Comparison of ENCODE assay signal across 13 cellular contexts in genomic region chr6:20826378-20826777, GRCh38.
DNase-seq lines count a peak whose midpoint lies in the region; ATAC-seq and TF ChIP-seq lines count a peak whose summit lies in the region.
"Had no signal": no experiment of that assay in that cellular context is flagged by ENCODE, and none has a peak within 500 bp of the region (broad histone marks: within the 10 kb centered on the region; RNA-seq: fewer than 3 reads in every experiment).

No MANE protein-coding gene starts in this region.

- no peaks in the 10 kb centered on the region for H3K27me3 Mint-ChIP-seq in stimulated activated naive CD8-positive, alpha-beta T cell treated with anti-CD3 and anti-CD28 coated beads, Interleukin-15, amount 100 ng/mL, for 72 hours
- H3K27me3 Mint-ChIP-seq: activated naive CD8-positive, alpha-beta T cell; effector memory CD8-positive, alpha-beta T cell had no signal

- no peaks in the 10 kb centered on the region for H3K79me2 ChIP-seq in osteoblast (ENCODE audit: insufficient read depth, low read length)

- peaks cover 17% of the 10 kb centered on the region for H3K4me1 ChIP-seq in SJSA1 (replicated peaks)
- peaks cover 25% of the 10 kb centered on the region for H3K4me1 ChIP-seq in osteoblast (ENCODE audit: insufficient read depth, low read length)
- H3K4me1 ChIP-seq in upper lobe of left lung: no peaks in the 10 kb centered on the region

- 65 to 70% methylated on average over 6 of the region's 6 CpGs for WGBS in upper lobe of left lung, 2 donors

- no peak for TF ChIP-seq EP300 in upper lobe of left lung (IDR thresholded peaks at IDR 0.05)

- ATAC-seq in stimulated activated naive CD8-positive, alpha-beta T cell treated with anti-CD3 and anti-CD28 coated beads, Interleukin-15, amount 100 ng/mL, for 72 hours: no peak
- ATAC-seq in GM21737 (IDR thresholded peaks at IDR 0.05; ENCODE audit: unreplicated experiment): no peak
- no peak for ATAC-seq in upper lobe of left lung (ENCODE audit: low FRiP score in 2 of 2)
- ATAC-seq: effector memory CD8-positive, alpha-beta T cell had no signal

- no peaks in the 10 kb centered on the region for H3K9me3 Mint-ChIP-seq in stimulated activated naive CD8-positive, alpha-beta T cell treated with anti-CD3 and anti-CD28 coated beads, Interleukin-15, amount 100 ng/mL, for 72 hours
- H3K9me3 Mint-ChIP-seq: effector memory CD8-positive, alpha-beta T cell had no signal

- H3K4me3 ChIP-seq in SJSA1 (no peak overlapping the region), epithelial cell of esophagus (ENCODE audit: low read length) (no peak overlapping the region), osteoblast (ENCODE audit: insufficient read depth, low read length) (no peak overlapping the region), upper lobe of left lung (no peak overlapping the region)

- no peak for TF ChIP-seq POLR2A in upper lobe of left lung (IDR thresholded peaks at IDR 0.05)

- no peak overlapping the region for H3K27ac ChIP-seq in SJSA1
- peak overlapping the region; percentile 73 for H3K27ac ChIP-seq in osteoblast (ENCODE audit: low read depth, low read length)
- no peak overlapping the region for H3K27ac ChIP-seq in upper lobe of left lung

- peaks cover 6% of the 10 kb centered on the region for H3K4me1 Mint-ChIP-seq in stimulated activated naive CD8-positive, alpha-beta T cell treated with anti-CD3 and anti-CD28 coated beads, Interleukin-15, amount 100 ng/mL, for 72 hours

- H3K27ac Mint-ChIP-seq in stimulated activated naive CD8-positive, alpha-beta T cell treated with anti-CD3 and anti-CD28 coated beads, Interleukin-15, amount 100 ng/mL, for 72 hours: no peak overlapping the region
- H3K27ac Mint-ChIP-seq: activated naive CD8-positive, alpha-beta T cell had no signal

- H2AFZ ChIP-seq in osteoblast (ENCODE audit: low read length): no peak overlapping the region

- no peaks in the 10 kb centered on the region for H3K9me3 ChIP-seq in SJSA1 (replicated peaks)
- no peaks in the 10 kb centered on the region for H3K9me3 ChIP-seq in osteoblast (ENCODE audit: low read depth, low read length)
- no peaks in the 10 kb centered on the region for H3K9me3 ChIP-seq in upper lobe of left lung

- H3K36me3 ChIP-seq in SJSA1: no peaks in the 10 kb centered on the region
- H3K36me3 ChIP-seq in osteoblast (ENCODE audit: insufficient read depth, low read length): no peaks in the 10 kb centered on the region
- H3K36me3 ChIP-seq in upper lobe of left lung: no peaks in the 10 kb centered on the region

- no peak for TF ChIP-seq CTCF in epithelial cell of esophagus (IDR thresholded peaks at IDR 0.05; ENCODE audit: insufficient read depth, low read depth, low read length, missing control alignments)
- TF ChIP-seq CTCF in osteoblast (IDR thresholded peaks at IDR 0.05; ENCODE audit: extremely low read depth, low read depth, low read length): no peak
- no peak for TF ChIP-seq CTCF in upper lobe of left lung (IDR thresholded peaks at IDR 0.05)

- peak overlapping the region; percentile 21 for H3K4me2 ChIP-seq in osteoblast (ENCODE audit: insufficient read depth, low read length)

- H3K4me3 Mint-ChIP-seq in stimulated activated naive CD8-positive, alpha-beta T cell treated with anti-CD3 and anti-CD28 coated beads, Interleukin-15, amount 100 ng/mL, for 72 hours: no peak overlapping the region
- H3K4me3 Mint-ChIP-seq: activated naive CD8-positive, alpha-beta T cell; effector memory CD8-positive, alpha-beta T cell had no signal

- H3K27me3 ChIP-seq in SJSA1 (replicated peaks): no peaks in the 10 kb centered on the region
- H3K27me3 ChIP-seq in osteoblast (ENCODE audit: insufficient read depth, low read length): no peaks in the 10 kb centered on the region
- no peaks in the 10 kb centered on the region for H3K27me3 ChIP-seq in upper lobe of left lung

- peak; percentile 68 for DNase-seq in ELR (ENCODE audit: low read depth)
- peak; percentile 40 to 59 for DNase-seq in SJSA1 (ENCODE audit: low read depth in 1 of 2, low spot score in 2 of 2)
- peak; percentile 44 for DNase-seq in epithelial cell of esophagus (ENCODE audit: low read depth)
- no peak for DNase-seq in osteoblast (ENCODE audit: insufficient read length, low spot score, missing footprints)
- DNase-seq in stimulated activated naive CD8-positive, alpha-beta T cell treated with anti-CD3 and anti-CD28 coated beads, Interleukin-15, amount 100 ng/mL, for 72 hours: no peak
- DNase-seq in upper lobe of left lung: no peak
- no peak for DNase-seq in NCI-H345 (lab: John Stamatoyannopoulos, UW)
- DNase-seq: activated CD8-positive, alpha-beta memory T cell treated with anti-CD3 and anti-CD28 coated beads for 24 hours; effector memory CD8-positive, alpha-beta T cell; MV-4-11; stimulated activated CD8-positive, alpha-beta memory T cell treated with anti-CD3 and anti-CD28 coated beads, Interleukin-4, amount 100 ng/mL, for 48 hours had no signal

- no peaks in the 10 kb centered on the region for H4K20me1 ChIP-seq in osteoblast (ENCODE audit: insufficient read depth, low read length)

Comparison
In these comparisons a context has a peak if more than half of its experiments do, and no peak if none do; other contexts are left out.
1. DNase-seq: peak in ELR (single experiment), SJSA1 (2 of 2) and epithelial cell of esophagus (single experiment); none in osteoblast (single experiment), stimulated activated naive CD8-positive, alpha-beta T cell treated with anti-CD3 and anti-CD28 coated beads, Interleukin-15, amount 100 ng/mL, for 72 hours (0 of 2), upper lobe of left lung (0 of 2) and NCI-H345 (single experiment).